ENCODE assay signal across 12 cellular contexts in genomic region chr6:336159-337114, GRCh38. TPM values are rescaled to one million over a fixed set of nuclear protein-coding genes. Genes with fewer than 3 reads are reported as not detected.
DNase-seq lines count a peak whose midpoint lies in the region; ATAC-seq and TF ChIP-seq lines count a peak whose summit lies in the region.
"Had no signal": no experiment of that assay in that cellular context is flagged by ENCODE, and none has a peak within 500 bp of the region (broad histone marks: within the 10 kb centered on the region; RNA-seq: fewer than 3 reads in every experiment).

No MANE protein-coding gene starts in this region.

- H3K9me3 ChIP-seq in OCI-LY3 (ENCODE audit: insufficient read depth, low read length): no peaks in the 10 kb centered on the region

- H3K27me3 ChIP-seq in OCI-LY3 (ENCODE audit: low read depth, low read length): peaks cover 13% of the 10 kb centered on the region; the same call in 1 of the 2 replicates

- peaks cover 40% of the 10 kb centered on the region for H3K79me2 ChIP-seq in OCI-LY3 (ENCODE audit: low read length)

- H3K27ac Mint-ChIP-seq in natural killer cell treated with Interleukin-12 subunit alpha and Interleukin-12 subunit beta and Interleukin-15 and Interleukin-18, amount 100 ng/mL, for 72 hours: peak overlapping the region; percentile 45 to 77

- peak overlapping the region; percentile 27 for H3K4me2 ChIP-seq in OCI-LY3 (ENCODE audit: low read length)

- no peak for TF ChIP-seq CTCF in OCI-LY3 (IDR thresholded peaks at IDR 0.05; ENCODE audit: low read depth, low read length)

- H3K27ac ChIP-seq in OCI-LY3 (ENCODE audit: low read length): no peak overlapping the region
- H3K27ac ChIP-seq: 22Rv1, dorsolateral prefrontal cortex, VCaP had no signal

- ATAC-seq in activated CD4-positive, CD25-positive, alpha-beta regulatory T cell treated with anti-CD3 and anti-CD28 coated beads, Interleukin-2, amount 50 U/mL, for 24 hours: peak; percentile 45 to 46
- ATAC-seq in GM21825 (IDR thresholded peaks at IDR 0.05; ENCODE audit: unreplicated experiment): peak; percentile 34
- ATAC-seq in natural killer cell treated with Interleukin-12 subunit alpha and Interleukin-12 subunit beta and Interleukin-15 and Interleukin-18, amount 100 ng/mL, for 72 hours: peak in 1 of 2 donors; percentile 41

- no peaks in the 10 kb centered on the region for H3K9me3 Mint-ChIP-seq in natural killer cell treated with Interleukin-12 subunit alpha and Interleukin-12 subunit beta and Interleukin-15 and Interleukin-18, amount 100 ng/mL, for 72 hours

- H4K20me1 ChIP-seq in OCI-LY3 (ENCODE audit: insufficient read depth, low read length): peaks cover 89% of the 10 kb centered on the region

- no peak overlapping the region for H3K4me3 ChIP-seq in OCI-LY3 (ENCODE audit: low read length)
- H3K4me3 ChIP-seq: dorsolateral prefrontal cortex had no signal

- H3K4me3 Mint-ChIP-seq in natural killer cell treated with Interleukin-12 subunit alpha and Interleukin-12 subunit beta and Interleukin-15 and Interleukin-18, amount 100 ng/mL, for 72 hours: peak overlapping the region; percentile 63

- H3K4me1 ChIP-seq in OCI-LY3 (ENCODE audit: low read length): peaks cover 51% of the 10 kb centered on the region

- H3K9ac ChIP-seq in OCI-LY3 (ENCODE audit: low read length): no peak overlapping the region

- H3K4me1 Mint-ChIP-seq in natural killer cell treated with Interleukin-12 subunit alpha and Interleukin-12 subunit beta and Interleukin-15 and Interleukin-18, amount 100 ng/mL, for 72 hours (ENCODE audit: low read depth in 2 of 2): peaks cover 48 to 55% of the 10 kb centered on the region in 2 donors

- no peak overlapping the region for H2AFZ ChIP-seq in OCI-LY3 (ENCODE audit: low read depth, low read length)

- H3K36me3 Mint-ChIP-seq in natural killer cell treated with Interleukin-12 subunit alpha and Interleukin-12 subunit beta and Interleukin-15 and Interleukin-18, amount 100 ng/mL, for 72 hours: no peaks in the 10 kb centered on the region

- H3K36me3 ChIP-seq in OCI-LY3 (replicated peaks; ENCODE audit: low read depth, low read length): peaks cover 49% of the 10 kb centered on the region

- H3K27me3 Mint-ChIP-seq in natural killer cell treated with Interleukin-12 subunit alpha and Interleukin-12 subunit beta and Interleukin-15 and Interleukin-18, amount 100 ng/mL, for 72 hours: no peaks in the 10 kb centered on the region

- DNase-seq in activated CD4-positive, CD25-positive, alpha-beta regulatory T cell treated with anti-CD3 and anti-CD28 coated beads, Interleukin-2, amount 50 U/mL, for 72 hours: no peak
- no peak for DNase-seq in natural killer cell treated with Interleukin-12 subunit alpha and Interleukin-12 subunit beta and Interleukin-15 and Interleukin-18, amount 100 ng/mL, for 72 hours (ENCODE audit: low spot score)
- DNase-seq in GDM1 (lab: John Stamatoyannopoulos, UW): no peak
- no peak for DNase-seq in activated T-cell treated with anti-CD3 and anti-CD28 coated beads for 4 hours
- DNase-seq in LoVo (ENCODE audit: low spot score): no peak
- DNase-seq: NCI-H1930 had no signal

RNA-seq across cellular contexts. Expression of gene DUSP22, which starts 44.1 kb away (rescaled TPM):
- total RNA-seq in natural killer cell treated with Interleukin-12 subunit alpha and Interleukin-12 subunit beta and Interleukin-15 and Interleukin-18, amount 100 ng/mL, for 72 hours: 10 to 100 TPM; 45.2 to 45.3 TPM

RNA-seq across cellular contexts. Expression of gene IRF4, which starts 55.1 kb away (rescaled TPM):
- total RNA-seq in natural killer cell treated with Interleukin-12 subunit alpha and Interleukin-12 subunit beta and Interleukin-15 and Interleukin-18, amount 100 ng/mL, for 72 hours: 100 to 1,000 TPM; 112 to 388 TPM
